In genomic region chr4:154313004-154313587, GRCh38 we compare ENCODE assay signal across 20 cellular contexts.
DNase-seq lines count a peak whose midpoint lies in the region; FAIRE-seq and TF ChIP-seq lines count a peak whose summit lies in the region.
"Had no signal": no experiment of that assay in that cellular context is flagged by ENCODE, and none has a peak within 500 bp of the region (broad histone marks: within the 10 kb centered on the region; RNA-seq: fewer than 3 reads in every experiment).

No MANE protein-coding gene starts in this region.

- no peak overlapping the region for H2AK5ac ChIP-seq in H1 (ENCODE audit: low read depth, low read length)

- TF ChIP-seq RAD21 in H1 (IDR thresholded peaks at IDR 0.05 in 1 of 2, conservative IDR thresholded peaks at IDR 0.05 in 1 of 2; ENCODE audit: low read depth in 2 of 2, low read length in 2 of 2) = no peak; a peak in 1 of 4 replicates

- no peak overlapping the region for H3K4me3 Mint-ChIP-seq in activated naive CD8-positive, alpha-beta T cell treated with anti-CD3 and anti-CD28 coated beads for 36 hours
- H3K4me3 Mint-ChIP-seq: CD4-positive, CD25-positive, alpha-beta regulatory T cell had no signal

- peaks cover 4% of the 10 kb centered on the region for H3K9me3 Mint-ChIP-seq in activated naive CD8-positive, alpha-beta T cell treated with anti-CD3 and anti-CD28 coated beads for 36 hours

- H3K36me3 ChIP-seq in H1 (ENCODE audit: control insufficient read depth in 2 of 4, insufficient read depth in 4 of 4, low read length in 3 of 4) = no peaks in the 10 kb centered on the region
- H3K36me3 ChIP-seq in iPS-20b (ENCODE audit: insufficient read depth, low read depth, low read length) = no peaks in the 10 kb centered on the region
- H3K36me3 ChIP-seq in right atrium auricular region = no peaks in the 10 kb centered on the region
- H3K36me3 ChIP-seq: HAP-1 had no signal

- H3K4me2 ChIP-seq in H1 (ENCODE audit: insufficient read depth in 1 of 2, low read depth in 2 of 2, low read length in 2 of 2) = peak overlapping the region in 1 of 2 experiments; percentile 35; a peak in 1 of 4 replicates

- no peaks in the 10 kb centered on the region for H3K79me1 ChIP-seq in H1 (ENCODE audit: low read depth, low read length)

- no peak for FAIRE-seq in H1 (lab: Jason Lieb, UNC)

- no peak overlapping the region for H3K4ac ChIP-seq in H1 (replicated peaks; ENCODE audit: insufficient read length, low read depth, low read length)

- no peak overlapping the region for H2BK120ac ChIP-seq in H1 (replicated peaks; ENCODE audit: low read depth, low read length)

- no peaks in the 10 kb centered on the region for H3K4me1 Mint-ChIP-seq in activated naive CD8-positive, alpha-beta T cell treated with anti-CD3 and anti-CD28 coated beads for 36 hours
- H3K4me1 Mint-ChIP-seq: CD4-positive, CD25-positive, alpha-beta regulatory T cell had no signal

- H2BK12ac ChIP-seq in H1 (ENCODE audit: low read depth, low read length) = no peak overlapping the region

- H3K18ac ChIP-seq in H1 (ENCODE audit: extremely low read depth, low read length) = no peak overlapping the region

- no peak for TF ChIP-seq POLR2A in H1 (IDR thresholded peaks at IDR 0.05; ENCODE audit: control extremely low read depth in 1 of 2, low read depth in 2 of 2, low read length in 2 of 2)

- no peak overlapping the region for H3K23ac ChIP-seq in H1 (ENCODE audit: insufficient read length)

- TF ChIP-seq CTCF in H1 (IDR thresholded peaks at IDR 0.05; ENCODE audit: control extremely low read depth in 1 of 3, insufficient read depth in 1 of 3, low read depth in 1 of 3, low read length in 3 of 3) (no peak), right atrium auricular region (IDR thresholded peaks at IDR 0.05) (no peak)

- WGBS in H1 (ENCODE audit: extremely low coverage in 1 of 2, insufficient coverage in 1 of 2, insufficient read length in 1 of 2, insufficient replicate concordance in 2 of 2, low coverage in 1 of 2, low lambda C conversion rate in 2 of 2, missing lambda C conversion rate in 1 of 2), 2 experiments = 77% methylated on average over 5 of the region's 5 CpGs; no CpG with 5 or more reads in 1 of the 2 experiments

- DNase-seq in LHCN-M2 (ENCODE audit: low read depth) (peak; percentile 39), H1 (ENCODE audit: low read depth in 1 of 2, low spot score in 2 of 2) (no peak), NCI-H345 treated with DMSO at 0.1 percent for 48 hours (lab: John Stamatoyannopoulos, UW; ENCODE audit: unreplicated experiment) (no peak), right atrium auricular region (ENCODE audit: low spot score) (no peak), T-helper 9 cell (no peak)
- DNase-seq in activated naive CD8-positive, alpha-beta T cell treated with anti-CD3 and anti-CD28 coated beads for 36 hours = no peak
- DNase-seq: CD4-positive, CD25-positive, alpha-beta regulatory T cell; COR-L47; DMS 273 treated with DMSO at 0.1 percent for 48 hours; DMS79 treated with DMSO at 0.1 percent for 48 hours; NCI-H1092; NCI-H1436 treated with DMSO at 0.1 percent for 48 hours; NCI-H2081; NCI-H2171; NCI-H345; NCI-H524 treated with DMSO at 0.1 percent for 48 hours; PC-3; Right ventricle myocardium superior had no signal

- peaks cover 0 to 6% (median 3%) of the 10 kb centered on the region in 4 experiments; a peak in 2 of 7 replicates for H3K4me1 ChIP-seq in H1 (replicated peaks in 1 of 4; ENCODE audit: control insufficient read depth in 3 of 4, insufficient read depth in 4 of 4, low read length in 3 of 4)
- peaks cover 11% of the 10 kb centered on the region; the same call in 1 of the 2 replicates for H3K4me1 ChIP-seq in iPS-20b (ENCODE audit: insufficient read depth, low read length)
- H3K4me1 ChIP-seq in right atrium auricular region = no peaks in the 10 kb centered on the region
- H3K4me1 ChIP-seq: HAP-1 had no signal

- no peak overlapping the region for H4K91ac ChIP-seq in H1 (replicated peaks; ENCODE audit: insufficient read length, low read length)

- H3K27me3 ChIP-seq in H1 (replicated peaks in 1 of 4; ENCODE audit: control insufficient read depth in 3 of 4, extremely low read depth in 1 of 4, insufficient read depth in 3 of 4, low read length in 3 of 4) (no peaks in the 10 kb centered on the region), iPS-20b (ENCODE audit: insufficient read depth, low read length) (no peaks in the 10 kb centered on the region), right atrium auricular region (no peaks in the 10 kb centered on the region)

- H3K56ac ChIP-seq in H1 (replicated peaks; ENCODE audit: insufficient read length, low read depth, low read length) = no peak overlapping the region

- CTCF ChIA-PET in H1 (lab: Charles Lee; ENCODE audit: partially characterized antibody) = interaction anchor here (0.7 to 1.2 kb wide), 4 partner anchors 36 to 58 kb away, joined by 3 to 5 read pairs (median 3); no protein-coding TSS in a partner anchor

- POLR2A ChIA-PET in H1 (lab: Charles Lee; ENCODE audit: partially characterized antibody) = no interaction called here

- H4K20me1 ChIP-seq in H1 (replicated peaks in 1 of 2; ENCODE audit: control insufficient read depth in 1 of 2, insufficient read depth in 2 of 2, low read length in 2 of 2) = no peaks in the 10 kb centered on the region

- no peak overlapping the region for H2BK20ac ChIP-seq in H1 (ENCODE audit: low read length)

- H3K9me3 ChIP-seq in H1 (ENCODE audit: insufficient read depth in 2 of 2, low read depth in 1 of 2, low read length in 1 of 2) (peaks cover 0 to 5% of the 10 kb centered on the region in 2 experiments; a peak in 1 of 4 replicates), iPS-20b (ENCODE audit: insufficient read depth, low read depth, low read length) (peaks cover 4% of the 10 kb centered on the region), right atrium auricular region (peaks cover 0 to 3% of the 10 kb centered on the region in 2 donors)
- H3K9me3 ChIP-seq: HAP-1 had no signal

- H2BK15ac ChIP-seq in H1 (ENCODE audit: low read length) = no peak overlapping the region

- peak overlapping the region in 1 of 4 experiments; percentile 16; a peak in 1 of 8 replicates for H3K4me3 ChIP-seq in H1 (ENCODE audit: extremely low read depth in 1 of 4, insufficient read depth in 2 of 4, low read depth in 3 of 4, low read length in 4 of 4)
- H3K4me3 ChIP-seq in iPS-20b (ENCODE audit: low read length) = peak overlapping the region; percentile 17; the same call in 1 of the 2 replicates
- H3K4me3 ChIP-seq in right atrium auricular region = no peak overlapping the region
- H3K4me3 ChIP-seq: HAP-1 had no signal

- H2AFZ ChIP-seq in H1 (ENCODE audit: low read length) = no peak overlapping the region

- no peaks in the 10 kb centered on the region for H3K23me2 ChIP-seq in H1 (ENCODE audit: low read depth, low read length)

- H3K27ac ChIP-seq in H1 (ENCODE audit: low read depth, low read length) = no peak overlapping the region
- peak overlapping the region; percentile 8 for H3K27ac ChIP-seq in iPS-20b (ENCODE audit: low read length)
- no peak overlapping the region for H3K27ac ChIP-seq in right atrium auricular region

- TF ChIP-seq EP300 in H1 (IDR thresholded peaks at IDR 0.05; ENCODE audit: borderline replicate concordance in 1 of 2, low read depth in 2 of 2, low read length in 2 of 2) = no peak

- H2BK5ac ChIP-seq in H1 (ENCODE audit: low read depth, low read length) = no peak overlapping the region

- no peak overlapping the region for H4K8ac ChIP-seq in H1 (ENCODE audit: extremely low read depth, insufficient read depth, low read length)

- H3K14ac ChIP-seq in H1 (ENCODE audit: insufficient read length) = no peak overlapping the region

- peaks cover 36% of the 10 kb centered on the region for H3K27me3 Mint-ChIP-seq in activated naive CD8-positive, alpha-beta T cell treated with anti-CD3 and anti-CD28 coated beads for 36 hours
- H3K27me3 Mint-ChIP-seq: CD4-positive, CD25-positive, alpha-beta regulatory T cell had no signal

- no peaks in the 10 kb centered on the region for H3K36me3 Mint-ChIP-seq in activated naive CD8-positive, alpha-beta T cell treated with anti-CD3 and anti-CD28 coated beads for 36 hours
- H3K36me3 Mint-ChIP-seq: CD4-positive, CD25-positive, alpha-beta regulatory T cell had no signal

- no peak overlapping the region for H3K9ac ChIP-seq in H1 (replicated peaks in 1 of 4; ENCODE audit: extremely low read depth in 1 of 4, low read depth in 3 of 4, low read length in 3 of 4)
- H3K9ac ChIP-seq in iPS-20b (ENCODE audit: low read depth, low read length) = no peak overlapping the region

- no peak overlapping the region for H4K5ac ChIP-seq in H1 (ENCODE audit: insufficient read length, low read depth, low read length)

- H3K79me2 ChIP-seq in H1 (ENCODE audit: control insufficient read depth in 1 of 2, insufficient read depth in 2 of 2, low read length in 2 of 2) = no peaks in the 10 kb centered on the region

- H3K27ac Mint-ChIP-seq in activated naive CD8-positive, alpha-beta T cell treated with anti-CD3 and anti-CD28 coated beads for 36 hours = no peak overlapping the region
- H3K27ac Mint-ChIP-seq: CD4-positive, CD25-positive, alpha-beta regulatory T cell had no signal

TF ChIP-seq in H1, 55 proteins besides CTCF, POLR2A, EP300 and RAD21 (continues in another document):
- TF ChIP-seq ATF2 (IDR thresholded peaks at IDR 0.05; ENCODE audit: low read length) (no peak), HDAC2 (IDR thresholded peaks at IDR 0.05; ENCODE audit: borderline replicate concordance in 1 of 2, low read depth in 2 of 2, low read length in 2 of 2) (no peak), YY1 (IDR thresholded peaks at IDR 0.05; ENCODE audit: low read depth, low read length) (peak; percentile 71; the same call in 1 of the 2 replicates), BACH1 (IDR thresholded peaks at IDR 0.05; ENCODE audit: low read length) (no peak), ASH2L (IDR thresholded peaks at IDR 0.05; ENCODE audit: low read length) (peak; percentile 23), EGR1 (IDR thresholded peaks at IDR 0.05; ENCODE audit: borderline replicate concordance, low read depth, low read length) (no peak)
